15 cellular contexts compared by ENCODE assay signal in the genomic region with DNA sequence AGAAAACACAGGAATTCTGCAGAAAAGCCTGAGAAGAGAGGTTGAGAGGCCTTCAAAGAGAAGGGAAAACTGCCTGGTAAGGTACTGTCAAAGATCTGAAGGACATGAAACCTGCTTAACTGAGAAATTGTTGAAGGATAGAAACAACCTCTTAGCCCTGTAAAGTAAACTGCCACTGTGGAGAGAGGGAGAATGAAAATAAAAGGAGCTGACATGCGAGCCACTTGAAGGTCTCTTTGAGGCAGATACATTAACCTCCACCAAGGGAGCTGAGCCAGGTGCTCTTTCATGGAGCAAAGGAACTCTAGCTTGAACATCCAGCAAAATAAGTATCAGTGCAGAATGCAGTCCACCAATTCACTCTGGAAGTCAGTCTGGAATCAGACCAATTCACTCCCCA.
"Had no signal": no experiment of that assay in that cellular context is flagged by ENCODE, and none has a peak within 500 bp of the region (broad histone marks: within the 10 kb centered on the region; RNA-seq: fewer than 3 reads in every experiment).

No MANE protein-coding gene starts in this region.

- H3K27ac ChIP-seq: psoas muscle, right lobe of liver, suprapubic skin, upper lobe of left lung had no signal

- H3K27me3 ChIP-seq: right lobe of liver, suprapubic skin, upper lobe of left lung had no signal

- DNase-seq: activated B cell treated with CpG ODN at 0.5 μM for 24 hours; activated CD4-positive, alpha-beta T cell treated with anti-CD3 and anti-CD28 coated beads for 48 hours; activated CD8-positive, alpha-beta memory T cell treated with anti-CD3 and anti-CD28 coated beads, Interleukin-2, amount 50 U/mL, for 4 hours; activated CD8-positive, alpha-beta T cell treated with anti-CD3 and anti-CD28 coated beads, Interleukin-2, amount 10 ng/mL, durations not matched to agents 7 days and 5 days; activated gamma-delta T cell treated with Interleukin-2 at 50 U/mL for 16 hours; activated naive CD8-positive, alpha-beta T cell treated with anti-CD3 and anti-CD28 coated beads for 36 hours; activated T-cell treated with anti-CD3 and anti-CD28 coated beads, Interleukin-2, amount 50 U/mL, for 48 hours; effector CD8-positive, alpha-beta T cell; nephron progenitor cell; psoas muscle; right lobe of liver; stimulated activated naive CD8-positive, alpha-beta T cell treated with anti-CD3 and anti-CD28 coated beads, Interleukin-15, Interleukin-2, amounts not matched to agents 100 U/mL and 50 U/mL, for 24 hours had no signal

- H3K4me3 ChIP-seq: psoas muscle, right lobe of liver, smooth muscle cell, suprapubic skin, upper lobe of left lung had no signal

- H3K4me2 ChIP-seq: smooth muscle cell had no signal

- H3K4me1 ChIP-seq: psoas muscle, right lobe of liver, suprapubic skin had no signal

- H3K9me3 ChIP-seq: psoas muscle, right lobe of liver, suprapubic skin, upper lobe of left lung had no signal

- H3K36me3 ChIP-seq: right lobe of liver, suprapubic skin had no signal
